ENCODE assay signal across 9 cellular contexts in genomic region chr1:77313491-77313890, GRCh38. TPM values are rescaled to one million over a fixed set of nuclear protein-coding genes. Genes with fewer than 3 reads are reported as not detected.
DNase-seq lines count a peak whose midpoint lies in the region; ATAC-seq, FAIRE-seq and TF ChIP-seq lines count a peak whose summit lies in the region.
"Had no signal": no experiment of that assay in that cellular context is flagged by ENCODE, and none has a peak within 500 bp of the region (broad histone marks: within the 10 kb centered on the region; RNA-seq: fewer than 3 reads in every experiment).

No MANE protein-coding gene starts in this region.

- H3K4me1 ChIP-seq in left ventricle myocardium inferior (no peaks in the 10 kb centered on the region), ovary (ENCODE audit: insufficient read depth) (no peaks in the 10 kb centered on the region)

- no peak for TF ChIP-seq EP300 in ovary (IDR thresholded peaks at IDR 0.05)

- H3K27me3 ChIP-seq in left ventricle myocardium inferior (ENCODE audit: low read depth) (no peaks in the 10 kb centered on the region), ovary (no peaks in the 10 kb centered on the region)

- intact Hi-C loops in left ventricle myocardium inferior (cut with micrococcal nuclease) (no loop called here), Right ventricle myocardium inferior (cut with DNase I) (no loop called here), left colon (cut with DNase I, micrococcal nuclease) (no loop called here), ovary (cut with DNase I) (no loop called here)

- DNase-seq in left ventricle myocardium inferior = no peak
- DNase-seq in Right ventricle myocardium inferior (ENCODE audit: missing footprints) = no peak
- no peak for DNase-seq in LNCaP clone FGC (ENCODE audit: low read depth)
- peak in 1 of 2 donors; percentile 9 for DNase-seq in left colon
- no peak for DNase-seq in glutamatergic neuron
- DNase-seq in GM19239 (ENCODE audit: insufficient read length, low spot score) = no peak
- DNase-seq in ovary = no peak

- TF ChIP-seq POLR2A in ovary (IDR thresholded peaks at IDR 0.05) = no peak

- no peak overlapping the region for H3K4me3 Mint-ChIP-seq in activated T-helper 17 cell treated with anti-CD3 and anti-CD28 coated beads, Interleukin-2, amount 50 U/mL, for 72 hours
- no peak overlapping the region for H3K4me3 Mint-ChIP-seq in glutamatergic neuron (ENCODE audit: unreplicated experiment)

- H3K4me1 Mint-ChIP-seq in activated T-helper 17 cell treated with anti-CD3 and anti-CD28 coated beads, Interleukin-2, amount 50 U/mL, for 72 hours = peaks cover 10% of the 10 kb centered on the region
- peaks cover 2% of the 10 kb centered on the region for H3K4me1 Mint-ChIP-seq in glutamatergic neuron (ENCODE audit: low read depth, unreplicated experiment)

- H3K9me3 ChIP-seq in left ventricle myocardium inferior (replicated peaks) (no peaks in the 10 kb centered on the region), ovary (no peaks in the 10 kb centered on the region)

- H3K36me3 ChIP-seq in left ventricle myocardium inferior (no peaks in the 10 kb centered on the region), ovary (no peaks in the 10 kb centered on the region)

- TF ChIP-seq CTCF in left ventricle myocardium inferior (IDR thresholded peaks at IDR 0.05; ENCODE audit: borderline replicate concordance) (peak; percentile 32), LNCaP clone FGC (IDR thresholded peaks at IDR 0.05; ENCODE audit: control insufficient read depth, extremely low read depth, insufficient read depth) (peak; percentile 52), glutamatergic neuron (IDR thresholded peaks at IDR 0.05; ENCODE audit: partially characterized antibody, unreplicated experiment) (no peak), ovary (IDR thresholded peaks at IDR 0.05) (no peak)

- no peak for ATAC-seq in Right ventricle myocardium inferior
- ATAC-seq in activated T-helper 17 cell treated with anti-CD3 and anti-CD28 coated beads, Interleukin-2, amount 50 U/mL, for 72 hours (replicated peaks) = peak; percentile 43
- ATAC-seq in left colon = peak; percentile 40

- no peak for FAIRE-seq in GM19239 (lab: Jason Lieb, UNC)
- FAIRE-seq: GM18507 had no signal

- H3K27me3 Mint-ChIP-seq in activated T-helper 17 cell treated with anti-CD3 and anti-CD28 coated beads, Interleukin-2, amount 50 U/mL, for 72 hours = no peaks in the 10 kb centered on the region
- no peaks in the 10 kb centered on the region for H3K27me3 Mint-ChIP-seq in glutamatergic neuron (ENCODE audit: unreplicated experiment)

- no peak overlapping the region for H3K27ac Mint-ChIP-seq in activated T-helper 17 cell treated with anti-CD3 and anti-CD28 coated beads, Interleukin-2, amount 50 U/mL, for 72 hours
- no peak overlapping the region for H3K27ac Mint-ChIP-seq in glutamatergic neuron (ENCODE audit: unreplicated experiment)

- H3K9me3 Mint-ChIP-seq in activated T-helper 17 cell treated with anti-CD3 and anti-CD28 coated beads, Interleukin-2, amount 50 U/mL, for 72 hours = no peaks in the 10 kb centered on the region
- H3K9me3 Mint-ChIP-seq in glutamatergic neuron (ENCODE audit: unreplicated experiment) = peaks cover 2% of the 10 kb centered on the region

- 65 to 68% (median 68%) methylated on average over 8 of the region's 8 CpGs for WGBS in ovary, 3 donors

- H3K27ac ChIP-seq in left ventricle myocardium inferior (replicated peaks) (no peak overlapping the region), ovary (no peak overlapping the region)

- no peaks in the 10 kb centered on the region for H3K36me3 Mint-ChIP-seq in activated T-helper 17 cell treated with anti-CD3 and anti-CD28 coated beads, Interleukin-2, amount 50 U/mL, for 72 hours (ENCODE audit: low read depth)
- H3K36me3 Mint-ChIP-seq in glutamatergic neuron (ENCODE audit: unreplicated experiment) = peaks cover 4% of the 10 kb centered on the region

- no peak overlapping the region for H3K4me3 ChIP-seq in left ventricle myocardium inferior
- no peak overlapping the region for H3K4me3 ChIP-seq in LNCaP clone FGC (ENCODE audit: low read depth, low read length)
- H3K4me3 ChIP-seq in ovary = no peak overlapping the region

RNA-seq across cellular contexts. Expression of gene AK5, which starts 31.7 kb away (rescaled TPM):
- total RNA-seq in left ventricle myocardium inferior (1.0 TPM), Right ventricle myocardium inferior (0.51 TPM), left colon (under 1 TPM; 0.36 to 0.43 TPM), glutamatergic neuron (ENCODE audit: unreplicated experiment) (0.91 TPM), ovary (1 to 10 TPM in 1 of 7 donors, under 1 TPM in 4, not detected in 2; 0.45 to 1.3 (median 0.82) TPM)
- not detected for total RNA-seq in activated T-helper 17 cell treated with anti-CD3 and anti-CD28 coated beads, Interleukin-2, amount 50 U/mL, for 72 hours
- 1 to 10 TPM in 1 of 2 donors, under 1 TPM in 1; 0.50 to 3.5 TPM for polyA plus RNA-seq in ovary

Comparison
In these comparisons a context has a peak if more than half of its experiments do, and no peak if none do; other contexts are left out.
1. CTCF ChIP-seq: peak in left ventricle myocardium inferior (single experiment) and LNCaP clone FGC (single experiment); none in glutamatergic neuron (single experiment) and ovary (0 of 3).